ENCODE assay signal across 3 cellular contexts in the genomic region with DNA sequence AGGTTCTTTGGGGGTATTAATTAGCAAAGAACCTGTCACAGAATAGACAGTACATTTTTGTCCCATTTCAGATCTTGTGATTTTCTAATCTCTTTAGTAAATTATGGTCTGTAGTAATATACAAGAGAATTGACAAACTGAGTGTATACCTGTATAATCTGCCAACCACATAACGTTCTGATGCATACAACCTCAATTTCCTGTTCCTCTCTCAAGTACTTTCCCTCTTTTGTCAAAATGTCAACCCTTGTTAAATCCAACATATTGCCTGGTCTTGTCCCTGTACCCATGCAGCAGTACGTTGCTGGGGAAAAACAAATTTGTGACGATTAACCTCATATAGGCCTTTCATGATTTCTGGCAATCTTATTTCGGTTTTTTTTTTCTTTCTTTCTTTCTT.
TF ChIP-seq lines count a peak whose summit lies in the region.

No MANE protein-coding gene starts in this region.

TF ChIP-seq in A549, 52 proteins besides CTCF, POLR2A, EP300 and RAD21:
- TF ChIP-seq, protein P1, sequence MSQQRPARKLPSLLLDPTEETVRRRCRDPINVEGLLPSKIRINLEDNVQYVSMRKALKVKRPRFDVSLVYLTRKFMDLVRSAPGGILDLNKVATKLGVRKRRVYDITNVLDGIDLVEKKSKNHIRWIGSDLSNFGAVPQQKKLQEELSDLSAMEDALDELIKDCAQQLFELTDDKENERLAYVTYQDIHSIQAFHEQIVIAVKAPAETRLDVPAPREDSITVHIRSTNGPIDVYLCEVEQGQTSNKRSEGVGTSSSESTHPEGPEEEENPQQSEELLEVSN (IDR thresholded peaks at IDR 0.05; ENCODE audit: borderline replicate concordance, low read depth): no peak
- TF ChIP-seq SMC3 (IDR thresholded peaks at IDR 0.05) (no peak), ZNF302 (CRISPR knock-in tag; IDR thresholded peaks at IDR 0.05) (no peak), MAZ (IDR thresholded peaks at IDR 0.05; ENCODE audit: borderline replicate concordance, low read depth, low read length) (no peak), HOXA7 (CRISPR knock-in tag; IDR thresholded peaks at IDR 0.05) (no peak)
- TF ChIP-seq, protein P2, sequence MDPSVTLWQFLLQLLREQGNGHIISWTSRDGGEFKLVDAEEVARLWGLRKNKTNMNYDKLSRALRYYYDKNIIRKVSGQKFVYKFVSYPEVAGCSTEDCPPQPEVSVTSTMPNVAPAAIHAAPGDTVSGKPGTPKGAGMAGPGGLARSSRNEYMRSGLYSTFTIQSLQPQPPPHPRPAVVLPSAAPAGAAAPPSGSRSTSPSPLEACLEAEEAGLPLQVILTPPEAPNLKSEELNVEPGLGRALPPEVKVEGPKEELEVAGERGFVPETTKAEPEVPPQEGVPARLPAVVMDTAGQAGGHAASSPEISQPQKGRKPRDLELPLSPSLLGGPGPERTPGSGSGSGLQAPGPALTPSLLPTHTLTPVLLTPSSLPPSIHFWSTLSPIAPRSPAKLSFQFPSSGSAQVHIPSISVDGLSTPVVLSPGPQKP (IDR thresholded peaks at IDR 0.05; ENCODE audit: low read depth, low read length): no peak

TF ChIP-seq in HEK293, 187 proteins besides CTCF, POLR2A, EP300 and RAD21:
- TF ChIP-seq ZNF514 (tag by site-specific recombination; IDR thresholded peaks at IDR 0.05) (no peak), ZNF555 (tag by site-specific recombination; conservative IDR thresholded peaks at IDR 0.05) (no peak), ZNF223 (tag by site-specific recombination; IDR thresholded peaks at IDR 0.05) (no peak), ZNF473 (tag by site-specific recombination; IDR thresholded peaks at IDR 0.05) (no peak), GLI4 (tag by site-specific recombination; IDR thresholded peaks at IDR 0.05) (no peak), ZNF138 (tag by site-specific recombination; IDR thresholded peaks at IDR 0.05; ENCODE audit: borderline replicate concordance) (no peak), ZBTB7A (tag by site-specific recombination; IDR thresholded peaks at IDR 0.05; ENCODE audit: low read depth) (no peak), SCRT2 (tag by site-specific recombination; IDR thresholded peaks at IDR 0.05) (no peak), ZNF654 (tag by site-specific recombination; IDR thresholded peaks at IDR 0.05; ENCODE audit: low read depth) (no peak), ZNF366 (tag by site-specific recombination; conservative IDR thresholded peaks at IDR 0.05) (no peak)
- TF ChIP-seq, protein P3, sequence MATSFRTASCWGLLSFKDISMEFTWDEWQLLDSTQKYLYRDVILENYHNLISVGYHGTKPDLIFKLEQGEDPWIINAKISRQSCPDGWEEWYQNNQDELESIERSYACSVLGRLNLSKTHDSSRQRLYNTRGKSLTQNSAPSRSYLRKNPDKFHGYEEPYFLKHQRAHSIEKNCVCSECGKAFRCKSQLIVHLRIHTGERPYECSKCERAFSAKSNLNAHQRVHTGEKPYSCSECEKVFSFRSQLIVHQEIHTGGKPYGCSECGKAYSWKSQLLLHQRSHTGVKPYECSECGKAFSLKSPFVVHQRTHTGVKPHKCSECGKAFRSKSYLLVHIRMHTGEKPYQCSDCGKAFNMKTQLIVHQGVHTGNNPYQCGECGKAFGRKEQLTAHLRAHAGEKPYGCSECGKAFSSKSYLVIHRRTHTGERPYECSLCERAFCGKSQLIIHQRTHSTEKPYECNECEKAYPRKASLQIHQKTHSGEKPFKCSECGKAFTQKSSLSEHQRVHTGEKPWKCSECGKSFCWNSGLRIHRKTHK (tag by site-specific recombination; IDR thresholded peaks at IDR 0.05): no peak
- TF ChIP-seq, protein P4, sequence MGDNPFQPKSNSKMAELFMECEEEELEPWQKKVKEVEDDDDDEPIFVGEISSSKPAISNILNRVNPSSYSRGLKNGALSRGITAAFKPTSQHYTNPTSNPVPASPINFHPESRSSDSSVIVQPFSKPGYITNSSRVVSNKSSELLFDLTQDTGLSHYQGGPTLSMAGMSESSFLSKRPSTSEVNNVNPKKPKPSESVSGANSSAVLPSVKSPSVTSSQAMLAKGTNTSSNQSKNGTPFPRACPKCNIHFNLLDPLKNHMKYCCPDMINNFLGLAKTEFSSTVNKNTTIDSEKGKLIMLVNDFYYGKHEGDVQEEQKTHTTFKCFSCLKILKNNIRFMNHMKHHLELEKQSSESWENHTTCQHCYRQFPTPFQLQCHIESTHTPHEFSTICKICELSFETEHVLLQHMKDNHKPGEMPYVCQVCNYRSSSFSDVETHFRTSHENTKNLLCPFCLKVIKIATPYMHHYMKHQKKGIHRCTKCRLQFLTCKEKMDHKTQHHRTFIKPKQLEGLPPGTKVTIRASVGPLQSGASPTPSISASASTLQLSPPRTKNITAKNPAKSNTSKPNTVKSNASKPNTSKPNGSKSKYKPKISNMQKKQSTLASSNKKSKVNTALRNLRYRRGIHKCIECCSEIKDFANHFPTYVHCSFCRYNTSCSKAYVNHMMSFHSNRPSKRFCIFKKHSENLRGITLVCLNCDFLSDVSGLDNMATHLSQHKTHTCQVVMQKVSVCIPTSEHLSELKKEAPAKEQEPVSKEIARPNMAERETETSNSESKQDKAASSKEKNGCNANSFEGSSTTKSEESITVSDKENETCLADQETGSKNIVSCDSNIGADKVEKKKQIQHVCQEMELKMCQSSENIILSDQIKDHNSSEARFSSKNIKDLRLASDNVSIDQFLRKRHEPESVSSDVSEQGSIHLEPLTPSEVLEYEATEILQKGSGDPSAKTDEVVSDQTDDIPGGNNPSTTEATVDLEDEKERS (tag by site-specific recombination; IDR thresholded peaks at IDR 0.05): no peak

TF ChIP-seq in HepG2, 621 proteins besides CTCF, POLR2A, EP300 and RAD21:
- no peak for TF ChIP-seq ZNF3 (CRISPR knock-in tag; IDR thresholded peaks at IDR 0.05)
- TF ChIP-seq, protein P5, sequence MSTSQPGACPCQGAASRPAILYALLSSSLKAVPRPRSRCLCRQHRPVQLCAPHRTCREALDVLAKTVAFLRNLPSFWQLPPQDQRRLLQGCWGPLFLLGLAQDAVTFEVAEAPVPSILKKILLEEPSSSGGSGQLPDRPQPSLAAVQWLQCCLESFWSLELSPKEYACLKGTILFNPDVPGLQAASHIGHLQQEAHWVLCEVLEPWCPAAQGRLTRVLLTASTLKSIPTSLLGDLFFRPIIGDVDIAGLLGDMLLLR (CRISPR knock-in tag; IDR thresholded peaks at IDR 0.05): no peak
- no peak for TF ChIP-seq ZNF564 (CRISPR knock-in tag; IDR thresholded peaks at IDR 0.05)
- TF ChIP-seq, protein P6, sequence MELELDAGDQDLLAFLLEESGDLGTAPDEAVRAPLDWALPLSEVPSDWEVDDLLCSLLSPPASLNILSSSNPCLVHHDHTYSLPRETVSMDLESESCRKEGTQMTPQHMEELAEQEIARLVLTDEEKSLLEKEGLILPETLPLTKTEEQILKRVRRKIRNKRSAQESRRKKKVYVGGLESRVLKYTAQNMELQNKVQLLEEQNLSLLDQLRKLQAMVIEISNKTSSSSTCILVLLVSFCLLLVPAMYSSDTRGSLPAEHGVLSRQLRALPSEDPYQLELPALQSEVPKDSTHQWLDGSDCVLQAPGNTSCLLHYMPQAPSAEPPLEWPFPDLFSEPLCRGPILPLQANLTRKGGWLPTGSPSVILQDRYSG (CRISPR knock-in tag; IDR thresholded peaks at IDR 0.05): no peak
- TF ChIP-seq, protein P7, sequence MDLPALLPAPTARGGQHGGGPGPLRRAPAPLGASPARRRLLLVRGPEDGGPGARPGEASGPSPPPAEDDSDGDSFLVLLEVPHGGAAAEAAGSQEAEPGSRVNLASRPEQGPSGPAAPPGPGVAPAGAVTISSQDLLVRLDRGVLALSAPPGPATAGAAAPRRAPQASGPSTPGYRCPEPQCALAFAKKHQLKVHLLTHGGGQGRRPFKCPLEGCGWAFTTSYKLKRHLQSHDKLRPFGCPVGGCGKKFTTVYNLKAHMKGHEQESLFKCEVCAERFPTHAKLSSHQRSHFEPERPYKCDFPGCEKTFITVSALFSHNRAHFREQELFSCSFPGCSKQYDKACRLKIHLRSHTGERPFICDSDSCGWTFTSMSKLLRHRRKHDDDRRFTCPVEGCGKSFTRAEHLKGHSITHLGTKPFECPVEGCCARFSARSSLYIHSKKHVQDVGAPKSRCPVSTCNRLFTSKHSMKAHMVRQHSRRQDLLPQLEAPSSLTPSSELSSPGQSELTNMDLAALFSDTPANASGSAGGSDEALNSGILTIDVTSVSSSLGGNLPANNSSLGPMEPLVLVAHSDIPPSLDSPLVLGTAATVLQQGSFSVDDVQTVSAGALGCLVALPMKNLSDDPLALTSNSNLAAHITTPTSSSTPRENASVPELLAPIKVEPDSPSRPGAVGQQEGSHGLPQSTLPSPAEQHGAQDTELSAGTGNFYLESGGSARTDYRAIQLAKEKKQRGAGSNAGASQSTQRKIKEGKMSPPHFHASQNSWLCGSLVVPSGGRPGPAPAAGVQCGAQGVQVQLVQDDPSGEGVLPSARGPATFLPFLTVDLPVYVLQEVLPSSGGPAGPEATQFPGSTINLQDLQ (CRISPR knock-in tag; IDR thresholded peaks at IDR 0.05): no peak
- no peak for TF ChIP-seq HOXA7 (CRISPR knock-in tag; IDR thresholded peaks at IDR 0.05)
- no peak for TF ChIP-seq PAF1 (CRISPR knock-in tag; IDR thresholded peaks at IDR 0.05)
- TF ChIP-seq, protein P8, sequence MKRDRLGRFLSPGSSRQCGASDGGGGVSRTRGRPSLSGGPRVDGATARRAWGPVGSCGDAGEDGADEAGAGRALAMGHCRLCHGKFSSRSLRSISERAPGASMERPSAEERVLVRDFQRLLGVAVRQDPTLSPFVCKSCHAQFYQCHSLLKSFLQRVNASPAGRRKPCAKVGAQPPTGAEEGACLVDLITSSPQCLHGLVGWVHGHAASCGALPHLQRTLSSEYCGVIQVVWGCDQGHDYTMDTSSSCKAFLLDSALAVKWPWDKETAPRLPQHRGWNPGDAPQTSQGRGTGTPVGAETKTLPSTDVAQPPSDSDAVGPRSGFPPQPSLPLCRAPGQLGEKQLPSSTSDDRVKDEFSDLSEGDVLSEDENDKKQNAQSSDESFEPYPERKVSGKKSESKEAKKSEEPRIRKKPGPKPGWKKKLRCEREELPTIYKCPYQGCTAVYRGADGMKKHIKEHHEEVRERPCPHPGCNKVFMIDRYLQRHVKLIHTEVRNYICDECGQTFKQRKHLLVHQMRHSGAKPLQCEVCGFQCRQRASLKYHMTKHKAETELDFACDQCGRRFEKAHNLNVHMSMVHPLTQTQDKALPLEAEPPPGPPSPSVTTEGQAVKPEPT (CRISPR knock-in tag; IDR thresholded peaks at IDR 0.05; ENCODE audit: low read depth): no peak
- TF ChIP-seq TARDBP (CRISPR knock-in tag; IDR thresholded peaks at IDR 0.05): no peak
- no peak for TF ChIP-seq DMAP1 (CRISPR knock-in tag; IDR thresholded peaks at IDR 0.05)
- TF ChIP-seq, protein P9, sequence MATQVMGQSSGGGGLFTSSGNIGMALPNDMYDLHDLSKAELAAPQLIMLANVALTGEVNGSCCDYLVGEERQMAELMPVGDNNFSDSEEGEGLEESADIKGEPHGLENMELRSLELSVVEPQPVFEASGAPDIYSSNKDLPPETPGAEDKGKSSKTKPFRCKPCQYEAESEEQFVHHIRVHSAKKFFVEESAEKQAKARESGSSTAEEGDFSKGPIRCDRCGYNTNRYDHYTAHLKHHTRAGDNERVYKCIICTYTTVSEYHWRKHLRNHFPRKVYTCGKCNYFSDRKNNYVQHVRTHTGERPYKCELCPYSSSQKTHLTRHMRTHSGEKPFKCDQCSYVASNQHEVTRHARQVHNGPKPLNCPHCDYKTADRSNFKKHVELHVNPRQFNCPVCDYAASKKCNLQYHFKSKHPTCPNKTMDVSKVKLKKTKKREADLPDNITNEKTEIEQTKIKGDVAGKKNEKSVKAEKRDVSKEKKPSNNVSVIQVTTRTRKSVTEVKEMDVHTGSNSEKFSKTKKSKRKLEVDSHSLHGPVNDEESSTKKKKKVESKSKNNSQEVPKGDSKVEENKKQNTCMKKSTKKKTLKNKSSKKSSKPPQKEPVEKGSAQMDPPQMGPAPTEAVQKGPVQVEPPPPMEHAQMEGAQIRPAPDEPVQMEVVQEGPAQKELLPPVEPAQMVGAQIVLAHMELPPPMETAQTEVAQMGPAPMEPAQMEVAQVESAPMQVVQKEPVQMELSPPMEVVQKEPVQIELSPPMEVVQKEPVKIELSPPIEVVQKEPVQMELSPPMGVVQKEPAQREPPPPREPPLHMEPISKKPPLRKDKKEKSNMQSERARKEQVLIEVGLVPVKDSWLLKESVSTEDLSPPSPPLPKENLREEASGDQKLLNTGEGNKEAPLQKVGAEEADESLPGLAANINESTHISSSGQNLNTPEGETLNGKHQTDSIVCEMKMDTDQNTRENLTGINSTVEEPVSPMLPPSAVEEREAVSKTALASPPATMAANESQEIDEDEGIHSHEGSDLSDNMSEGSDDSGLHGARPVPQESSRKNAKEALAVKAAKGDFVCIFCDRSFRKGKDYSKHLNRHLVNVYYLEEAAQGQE (IDR thresholded peaks at IDR 0.05; ENCODE audit: borderline replicate concordance in 1 of 2, low read depth in 1 of 2, low read length in 2 of 2): no peak
- TF ChIP-seq, protein P10, sequence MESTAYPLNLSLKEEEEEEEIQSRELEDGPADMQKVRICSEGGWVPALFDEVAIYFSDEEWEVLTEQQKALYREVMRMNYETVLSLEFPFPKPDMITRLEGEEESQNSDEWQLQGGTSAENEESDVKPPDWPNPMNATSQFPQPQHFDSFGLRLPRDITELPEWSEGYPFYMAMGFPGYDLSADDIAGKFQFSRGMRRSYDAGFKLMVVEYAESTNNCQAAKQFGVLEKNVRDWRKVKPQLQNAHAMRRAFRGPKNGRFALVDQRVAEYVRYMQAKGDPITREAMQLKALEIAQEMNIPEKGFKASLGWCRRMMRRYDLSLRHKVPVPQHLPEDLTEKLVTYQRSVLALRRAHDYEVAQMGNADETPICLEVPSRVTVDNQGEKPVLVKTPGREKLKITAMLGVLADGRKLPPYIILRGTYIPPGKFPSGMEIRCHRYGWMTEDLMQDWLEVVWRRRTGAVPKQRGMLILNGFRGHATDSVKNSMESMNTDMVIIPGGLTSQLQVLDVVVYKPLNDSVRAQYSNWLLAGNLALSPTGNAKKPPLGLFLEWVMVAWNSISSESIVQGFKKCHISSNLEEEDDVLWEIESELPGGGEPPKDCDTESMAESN (CRISPR knock-in tag; conservative IDR thresholded peaks at IDR 0.05): no peak
- TF ChIP-seq AKAP8 (CRISPR knock-in tag; IDR thresholded peaks at IDR 0.05): no peak
- TF ChIP-seq GATA4 (IDR thresholded peaks at IDR 0.05; ENCODE audit: borderline replicate concordance, low read depth): no peak
